In genomic region chr2:9248363-9248762, GRCh38 we compare ENCODE assay signal across 1 cellular context.
TF ChIP-seq lines count a peak whose summit lies in the region.

No MANE protein-coding gene starts in this region.

TF ChIP-seq in SK-N-SH, 30 proteins besides CTCF, POLR2A, EP300 and RAD21 (continued from another document):
- no peak for TF ChIP-seq PBX3 (IDR thresholded peaks at IDR 0.05)
- no peak for TF ChIP-seq SMC3 (IDR thresholded peaks at IDR 0.05; ENCODE audit: low read depth, low read length)
- no peak for TF ChIP-seq GABPA (IDR thresholded peaks at IDR 0.05; ENCODE audit: low read depth)
- TF ChIP-seq IRF3 (IDR thresholded peaks at IDR 0.05; ENCODE audit: low read depth, low read length) = no peak
